Comparison of ENCODE assay signal across 8 cellular contexts in the genomic region with DNA sequence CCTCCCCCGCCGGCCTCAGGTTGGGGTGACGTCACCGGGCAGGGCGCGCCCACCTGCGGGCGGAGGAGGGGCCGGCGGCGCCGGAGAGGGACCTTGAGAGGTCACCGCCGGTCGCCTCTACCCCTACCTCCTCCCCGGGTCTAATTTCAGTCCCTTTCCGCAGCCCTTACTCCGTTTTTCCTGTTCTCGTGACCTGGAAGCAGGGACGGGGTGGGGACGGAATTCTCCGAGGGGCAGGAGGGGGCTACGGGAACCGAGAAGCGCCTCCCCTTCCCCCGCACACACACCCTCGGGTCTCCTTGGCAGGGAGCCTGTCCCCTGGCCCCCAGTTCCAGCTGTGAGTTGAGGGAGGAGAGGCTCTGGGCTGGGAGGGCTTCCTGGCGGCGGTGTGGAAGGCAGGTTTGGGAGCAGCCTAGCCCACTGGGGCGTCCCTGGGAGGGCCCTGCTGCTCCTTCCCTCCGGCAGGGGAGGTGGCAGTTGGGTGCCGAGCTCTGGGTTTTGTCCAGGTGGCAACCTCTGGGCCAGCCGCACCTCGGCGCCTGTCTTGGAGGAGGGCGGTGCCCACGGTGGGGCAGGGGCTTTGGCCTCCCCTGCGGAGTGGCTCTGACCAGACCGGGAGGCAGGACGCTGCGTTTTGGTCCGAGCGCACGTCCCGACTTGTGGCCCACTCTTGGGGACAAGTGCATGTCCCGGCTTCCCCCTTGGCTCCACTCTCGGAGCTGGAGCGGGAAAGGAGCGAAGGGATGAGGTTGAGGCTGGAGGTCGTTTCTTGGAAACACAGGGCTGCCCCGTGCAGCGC. TPM values are rescaled to one million over a fixed set of nuclear protein-coding genes. Genes with fewer than 3 reads are reported as not detected.
A peak's percentile ranks its signal among the peaks of the same experiment; 100 is the strongest.
DNase-seq lines count a peak whose midpoint lies in the region; ATAC-seq and TF ChIP-seq lines count a peak whose summit lies in the region.

No MANE protein-coding gene starts in this region.

- ATAC-seq in psoas muscle, result no peak
- no peak for ATAC-seq in GM18873 (IDR thresholded peaks at IDR 0.05; ENCODE audit: low FRiP score, unreplicated experiment)

- H3K36me3 ChIP-seq in OCI-LY7 (ENCODE audit: insufficient read depth, low read length) (peaks cover 15% of the 10 kb centered on the region), psoas muscle (ENCODE audit: insufficient read depth in 1 of 2, low read depth in 1 of 2) (peaks cover 4 to 18% of the 10 kb centered on the region in 2 donors)
- peaks cover 14% of the 10 kb centered on the region for H3K36me3 ChIP-seq in effector memory CD4-positive, alpha-beta T cell (ENCODE audit: control insufficient read depth, insufficient read depth, low read length)

- CTCF ChIA-PET in OCI-LY7 (lab: Charles Lee; ENCODE audit: unreplicated experiment), result no interaction called here

- peak; percentile 45 for DNase-seq in activated naive CD4-positive, alpha-beta T cell treated with Interleukin-2 at 50 U/mL for 16 hours
- no peak for DNase-seq in activated naive CD4-positive, alpha-beta T cell treated with anti-CD3 and anti-CD28 coated beads, Interleukin-2, amount 50 U/mL, for 16 hours
- DNase-seq in OCI-LY7 (ENCODE audit: low spot score) (peak; percentile 58), psoas muscle (no peak), SK-N-DZ (ENCODE audit: low spot score) (no peak), NCI-H2107 (lab: John Stamatoyannopoulos, UW) (no peak)
- no peak for DNase-seq in effector memory CD4-positive, alpha-beta T cell

- POLR2A ChIA-PET in OCI-LY7 (lab: Charles Lee), result interaction anchor here (0.6 kb wide), 1 partner anchor 9 kb away, joined by 3 read pairs; a partner anchor contains a TSS

- H3K9me2 ChIP-seq in OCI-LY7 (ENCODE audit: insufficient read depth, low read length), result no peaks in the 10 kb centered on the region

- H2AFZ ChIP-seq in OCI-LY7 (ENCODE audit: low read length), result peak overlapping the region; percentile 22; the same call in 1 of the 2 replicates

- H3K4me3 ChIP-seq in OCI-LY7 (ENCODE audit: low read depth, low read length, poor library complexity, severe bottlenecking) (peak overlapping the region; percentile 68), psoas muscle (peak overlapping the region; percentile 1)
- peak overlapping the region; percentile 43 for H3K4me3 ChIP-seq in effector memory CD4-positive, alpha-beta T cell (ENCODE audit: insufficient read depth, low read depth, low read length, poor library complexity, severe bottlenecking)

- H3K4me2 ChIP-seq in OCI-LY7 (ENCODE audit: low read length), result peak overlapping the region; percentile 80

- peaks cover 36% of the 10 kb centered on the region for H3K4me1 ChIP-seq in OCI-LY7 (ENCODE audit: insufficient read depth, low read length, poor library complexity, severe bottlenecking)
- H3K4me1 ChIP-seq in effector memory CD4-positive, alpha-beta T cell (ENCODE audit: control insufficient read depth, insufficient read depth, low read length, poor library complexity, severe bottlenecking), result peaks cover 21% of the 10 kb centered on the region
- peaks cover 13% of the 10 kb centered on the region for H3K4me1 ChIP-seq in psoas muscle

- 2 to 5% (median 4%) methylated on average over 33 to 52 of the region's 52 CpGs for WGBS in psoas muscle, 3 donors

- H4K20me1 ChIP-seq in OCI-LY7 (ENCODE audit: insufficient read depth, low read length), result no peaks in the 10 kb centered on the region

- TF ChIP-seq CTCF in OCI-LY7 (conservative IDR thresholded peaks at IDR 0.05; ENCODE audit: low read length) (no peak), psoas muscle (IDR thresholded peaks at IDR 0.05) (no peak)

- no TSS peak for BruUV-seq in OCI-LY7 (replicated peaks; lab: Mats Ljungman, UMichigan)

- peak overlapping the region; percentile 50 for H3K27ac ChIP-seq in OCI-LY7 (ENCODE audit: low read depth, low read length, poor library complexity, severe bottlenecking)
- no peak overlapping the region for H3K27ac ChIP-seq in effector memory CD4-positive, alpha-beta T cell (ENCODE audit: insufficient read depth, low read length, poor library complexity, severe bottlenecking)
- H3K27ac ChIP-seq in psoas muscle, result no peak overlapping the region

- H3K27me3 ChIP-seq in effector memory CD4-positive, alpha-beta T cell (replicated peaks; ENCODE audit: control insufficient read depth, insufficient read depth, low read length, poor library complexity, severe bottlenecking), result peaks cover 16% of the 10 kb centered on the region
- H3K27me3 ChIP-seq in psoas muscle (ENCODE audit: insufficient read depth in 3 of 3, low read length in 2 of 3), result peaks cover 0 to 34% (median 20%) of the 10 kb centered on the region in 3 donors

- no peaks in the 10 kb centered on the region for H3K9me3 ChIP-seq in OCI-LY7 (ENCODE audit: low read length)
- H3K9me3 ChIP-seq in effector memory CD4-positive, alpha-beta T cell (ENCODE audit: control insufficient read depth, low read length), result no peaks in the 10 kb centered on the region
- H3K9me3 ChIP-seq in psoas muscle, result no peaks in the 10 kb centered on the region

- intact Hi-C loops in OCI-LY7 (cut with micrococcal nuclease; ENCODE audit: unreplicated experiment) (no loop called here), psoas muscle (cut with DNase I) (no loop called here)

- H3K79me2 ChIP-seq in OCI-LY7 (ENCODE audit: insufficient read depth, low read depth, low read length), result no peaks in the 10 kb centered on the region

RNA-seq across cellular contexts. Expression of a gene that starts 0.8 kb away (rescaled TPM):
- 9.0 and 11.1 TPM in 2 replicates for total RNA-seq in OCI-LY7 (2014; rRNA removed; shearing (Covaris generic))
- 10.3 and 12.0 TPM in 2 replicates for total RNA-seq in OCI-LY7 (2022)
- under 1 TPM in 3 of 4 donors, not detected in 1; 0.24 to 0.52 (median 0.25) TPM for total RNA-seq in psoas muscle
- under 1 TPM; 0.24 to 0.85 (median 0.25) TPM for polyA plus RNA-seq in psoas muscle
- polyA plus RNA-seq in SK-N-DZ (2014; cell fraction: cytosol; rRNA removed), result 11.1 and 18.9 TPM in 2 replicates
- polyA plus RNA-seq in SK-N-DZ (2014; cell fraction: nucleus; rRNA removed), result 25.7 and 34.4 TPM in 2 replicates

RNA-seq across cellular contexts. Expression of a gene that starts 6.5 kb away (rescaled TPM):
- total RNA-seq in OCI-LY7 (2014; rRNA removed; shearing (Covaris generic)), result 25.1 and 32.3 TPM in 2 replicates
- 31.1 and 40.2 TPM in 2 replicates for total RNA-seq in OCI-LY7 (2022)
- 10 to 100 TPM; 18.9 to 34.2 (median 28.4) TPM for total RNA-seq in psoas muscle
- 10 to 100 TPM; 40.0 to 53.2 (median 43.5) TPM for polyA plus RNA-seq in psoas muscle
- polyA plus RNA-seq in SK-N-DZ (2014; cell fraction: cytosol; rRNA removed), result 49.5 and 50.6 TPM in 2 replicates
- 69.2 and 77.4 TPM in 2 replicates for polyA plus RNA-seq in SK-N-DZ (2014; cell fraction: nucleus; rRNA removed)

RNA-seq across cellular contexts. Expression of a gene that starts 9.3 kb away (rescaled TPM):
- 0.22 and 2.1 TPM in 2 replicates for total RNA-seq in OCI-LY7 (2014; rRNA removed; shearing (Covaris generic))
- total RNA-seq in OCI-LY7 (2022), result 0.30 and 0.59 TPM in 2 replicates
- under 1 TPM in 1 of 4 donors, not detected in 3; 0.20 TPM for total RNA-seq in psoas muscle
- under 1 TPM; 0.27 to 0.77 (median 0.39) TPM for polyA plus RNA-seq in psoas muscle
- 1.3 TPM in 1 of 2 replicates, not detected in the other for polyA plus RNA-seq in SK-N-DZ (2014; cell fraction: cytosol; rRNA removed)
- polyA plus RNA-seq in SK-N-DZ (2014; cell fraction: nucleus; rRNA removed), result 2.5 TPM in 1 of 2 replicates, not detected in the other

RNA-seq across cellular contexts. Expression of a gene that starts 18.7 kb away (rescaled TPM):
- total RNA-seq in OCI-LY7 (2014; rRNA removed; shearing (Covaris generic)), result 58.5 and 67.2 TPM in 2 replicates
- total RNA-seq in OCI-LY7 (2022), result 44.3 and 49.9 TPM in 2 replicates
- 10 to 100 TPM; 31.5 to 41.8 (median 40.7) TPM for total RNA-seq in psoas muscle
- 10 to 100 TPM; 51.6 to 78.0 (median 55.8) TPM for polyA plus RNA-seq in psoas muscle
- 88.7 and 137 TPM in 2 replicates for polyA plus RNA-seq in SK-N-DZ (2014; cell fraction: cytosol; rRNA removed)
- polyA plus RNA-seq in SK-N-DZ (2014; cell fraction: nucleus; rRNA removed), result 187 and 198 TPM in 2 replicates

RNA-seq across cellular contexts. Expression of a gene that starts 19.1 kb away (rescaled TPM):
- total RNA-seq in OCI-LY7 (2014; rRNA removed; shearing (Covaris generic)), result 26.3 and 37.2 TPM in 2 replicates
- total RNA-seq in OCI-LY7 (2022) (80.4 and 83.8 TPM in 2 replicates), psoas muscle (10 to 100 TPM; 27.4 to 46.6 (median 44.8) TPM)
- 10 to 100 TPM; 35.6 to 58.8 (median 51.9) TPM for polyA plus RNA-seq in psoas muscle
- 54.0 and 59.4 TPM in 2 replicates for polyA plus RNA-seq in SK-N-DZ (2014; cell fraction: cytosol; rRNA removed)
- polyA plus RNA-seq in SK-N-DZ (2014; cell fraction: nucleus; rRNA removed), result 160 and 226 TPM in 2 replicates

Comparison
In these comparisons a context has a peak if more than half of its experiments do, and no peak if none do; other contexts are left out.
1. DNase-seq: peak in activated naive CD4-positive, alpha-beta T cell treated with Interleukin-2 at 50 U/mL for 16 hours (single experiment) and OCI-LY7 (single experiment); none in activated naive CD4-positive, alpha-beta T cell treated with anti-CD3 and anti-CD28 coated beads, Interleukin-2, amount 50 U/mL, for 16 hours (single experiment), effector memory CD4-positive, alpha-beta T cell (0 of 3), psoas muscle (0 of 2), SK-N-DZ (single experiment) and NCI-H2107 (single experiment).
2. H3K4me3 ChIP-seq: peak in every context shown above with its lines; median percentile 68 in OCI-LY7; 43 in effector memory CD4-positive, alpha-beta T cell; 1 in psoas muscle.
3. RNA of a gene that starts 0.8 kb away (total RNA-seq): 9.0 to 12.0 TPM in OCI-LY7; 0.24 to 0.52 TPM in psoas muscle; every median in the first group is over 4 times any median in the second.